In the genomic region with DNA sequence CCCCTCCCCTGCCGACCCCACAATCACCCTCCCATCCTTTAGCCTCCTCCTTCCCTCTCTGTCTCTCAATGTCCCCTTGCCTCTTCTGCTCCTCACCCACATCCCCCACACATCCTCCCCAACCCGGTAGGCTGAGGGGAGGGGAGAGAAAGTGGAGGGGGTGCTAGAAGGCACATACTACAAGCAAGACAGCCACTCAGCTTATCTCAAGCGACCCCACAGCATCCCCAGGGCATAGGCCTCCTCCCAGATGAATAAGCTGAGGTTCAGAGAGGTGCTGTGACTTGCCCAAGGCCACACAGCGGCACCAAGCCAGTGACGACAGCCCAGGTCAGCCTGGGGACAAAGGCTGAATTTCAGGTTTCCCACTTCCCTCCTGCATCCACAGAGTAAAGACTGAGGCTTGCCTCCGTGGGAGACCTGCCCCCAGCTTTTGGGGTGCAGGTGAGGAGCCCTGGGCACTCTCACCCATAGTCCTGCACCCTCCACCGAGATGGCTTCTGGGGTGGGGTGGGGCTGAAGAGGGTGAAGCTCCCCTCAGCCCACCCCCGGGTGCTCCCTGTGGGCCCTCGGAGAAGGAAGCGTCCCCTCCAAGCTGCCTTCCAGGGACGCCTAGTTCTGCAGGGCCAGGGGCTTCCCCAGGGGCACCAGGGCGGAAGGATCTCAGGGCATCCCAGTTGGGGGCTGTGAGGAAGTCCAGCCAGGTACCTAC, we compare ENCODE assay signal across 8 cellular contexts. TPM values are rescaled to one million over a fixed set of nuclear protein-coding genes. Genes with fewer than 3 reads are reported as not detected.
DNase-seq lines count a peak whose midpoint lies in the region; ATAC-seq and TF ChIP-seq lines count a peak whose summit lies in the region.

No MANE protein-coding gene starts in this region.

- H3K27ac Mint-ChIP-seq in activated CD4-positive, alpha-beta memory T cell treated with anti-CD3 and anti-CD28 coated beads for 36 hours: peak overlapping the region; percentile 99

- intact Hi-C loops in activated CD4-positive, alpha-beta memory T cell treated with anti-CD3 and anti-CD28 coated beads for 36 hours (cut with micrococcal nuclease): loop anchor here (1.0 to 10.0 kb wide), 4 partner anchors 45 to 889 kb away; a partner anchor contains a TSS
- intact Hi-C loops in left lung (cut with DNase I): no loop called here

- CTCF ChIA-PET in activated CD4-positive, alpha-beta memory T cell treated with anti-CD3 and anti-CD28 coated beads for 36 hours (lab: Charles Lee): interaction anchor here (0.7 to 12.0 kb wide), 14 partner anchors 12 to 363 kb away, joined by 3 to 193 read pairs (median 4); no protein-coding TSS in a partner anchor

- no peak for DNase-seq in BE2C
- DNase-seq in GM23248: no peak
- DNase-seq in activated CD4-positive, alpha-beta memory T cell treated with anti-CD3 and anti-CD28 coated beads for 36 hours: peak; percentile 39
- DNase-seq in left lung: peak; percentile 33 to 82
- DNase-seq in substantia nigra (lab: John Stamatoyannopoulos, UW): no peak
- no peak for DNase-seq in NCI-H1048 (lab: John Stamatoyannopoulos, UW)
- DNase-seq in LoVo (ENCODE audit: low spot score): no peak
- no peak for DNase-seq in NCI-H1930 (lab: John Stamatoyannopoulos, UW)

- peak overlapping the region; percentile 53 for H3K4me3 ChIP-seq in BE2C (ENCODE audit: low read depth, low read length)
- peak overlapping the region; percentile 73 for H3K4me3 ChIP-seq in GM23248
- H3K4me3 ChIP-seq in left lung: peak overlapping the region; percentile 24 to 67

- H3K36me3 Mint-ChIP-seq in activated CD4-positive, alpha-beta memory T cell treated with anti-CD3 and anti-CD28 coated beads for 36 hours: peaks cover 51% of the 10 kb centered on the region

- peak overlapping the region; percentile 63 for H3K9ac ChIP-seq in GM23248

- POLR2A ChIA-PET in activated CD4-positive, alpha-beta memory T cell treated with anti-CD3 and anti-CD28 coated beads for 36 hours (lab: Charles Lee): interaction anchor here (0.6 to 8.3 kb wide), 16 partner anchors 12 to 382 kb away, joined by 3 to 191 read pairs (median 4); a partner anchor contains a TSS

- in situ Hi-C loops in GM23248 (cut with MboI): no loop called here

- H3K4me1 ChIP-seq in BE2C (no peaks in the 10 kb centered on the region; the same call in 1 of the 2 replicates), GM23248 (ENCODE audit: insufficient read depth) (peaks cover 11% of the 10 kb centered on the region), left lung (peaks cover 0 to 73% of the 10 kb centered on the region in 2 donors)

- TF ChIP-seq CTCF in BE2C (IDR thresholded peaks at IDR 0.05; ENCODE audit: low read depth, low read length): no peak
- no peak for TF ChIP-seq CTCF in left lung (IDR thresholded peaks at IDR 0.05)

- H3K27ac ChIP-seq in GM23248 (no peak overlapping the region), left lung (peak overlapping the region; percentile 70 to 95), substantia nigra (ENCODE audit: low read depth, low read length, poor library complexity, severe bottlenecking) (no peak overlapping the region)

- H3K4me2 ChIP-seq in GM23248 (ENCODE audit: unreplicated experiment): peak overlapping the region; percentile 86

- H3K9me3 Mint-ChIP-seq in activated CD4-positive, alpha-beta memory T cell treated with anti-CD3 and anti-CD28 coated beads for 36 hours: no peaks in the 10 kb centered on the region

- H3K36me3 ChIP-seq in BE2C: no peaks in the 10 kb centered on the region
- no peaks in the 10 kb centered on the region for H3K36me3 ChIP-seq in GM23248 (ENCODE audit: low read depth)
- peaks cover 0 to 11% of the 10 kb centered on the region in 2 donors for H3K36me3 ChIP-seq in left lung

- peak overlapping the region; percentile 80 for H2AFZ ChIP-seq in GM23248

- no peaks in the 10 kb centered on the region for H3K9me2 ChIP-seq in GM23248 (ENCODE audit: insufficient read depth)

- no peaks in the 10 kb centered on the region for H3F3A ChIP-seq in GM23248 (ENCODE audit: insufficient read depth)

- H3K27me3 ChIP-seq in BE2C (no peaks in the 10 kb centered on the region), GM23248 (replicated peaks; ENCODE audit: insufficient read depth) (no peaks in the 10 kb centered on the region), left lung (peaks cover 0 to 67% of the 10 kb centered on the region in 2 donors)

- WGBS in GM23248 (ENCODE audit: low coverage in 1 of 2, low lambda C conversion rate in 2 of 2, missing lambda C conversion rate in 2 of 2), 2 experiments: 42 to 49% methylated on average over 11 to 12 of the region's 12 CpGs

- no peaks in the 10 kb centered on the region for H3K79me2 ChIP-seq in GM23248 (ENCODE audit: insufficient read depth)

- H3K4me1 Mint-ChIP-seq in activated CD4-positive, alpha-beta memory T cell treated with anti-CD3 and anti-CD28 coated beads for 36 hours (ENCODE audit: low read depth): peaks cover 49% of the 10 kb centered on the region

- H3K4me3 Mint-ChIP-seq in activated CD4-positive, alpha-beta memory T cell treated with anti-CD3 and anti-CD28 coated beads for 36 hours: peak overlapping the region; percentile 99

- H3K27me3 Mint-ChIP-seq in activated CD4-positive, alpha-beta memory T cell treated with anti-CD3 and anti-CD28 coated beads for 36 hours: no peaks in the 10 kb centered on the region

- no peak for ATAC-seq in left lung

- no peaks in the 10 kb centered on the region for H4K20me1 ChIP-seq in GM23248 (ENCODE audit: insufficient read depth)

- no peaks in the 10 kb centered on the region for H3K9me3 ChIP-seq in BE2C
- no peaks in the 10 kb centered on the region for H3K9me3 ChIP-seq in GM23248 (ENCODE audit: low read depth)
- H3K9me3 ChIP-seq in left lung: no peaks in the 10 kb centered on the region

RNA-seq across cellular contexts. Expression of a gene that starts 0.5 kb away (rescaled TPM):
- polyA plus RNA-seq in BE2C (2012; ENCODE audit: insufficient read depth, insufficient read length, low read depth): 9.8 TPM
- total RNA-seq in GM23248 (2014; rRNA removed; shearing (Covaris generic)): 32.8 and 35.1 TPM in 2 replicates
- polyA plus RNA-seq in GM23248 (2016; fragmentation: Nextera tagmentation; extraction: Ambion mirVana): 34.9 and 36.3 TPM in 2 replicates
- total RNA-seq in activated CD4-positive, alpha-beta memory T cell treated with anti-CD3 and anti-CD28 coated beads for 36 hours: 100 to 1,000 TPM; 714 to 727 TPM
- 10 to 100 TPM; 40.9 to 77.2 TPM for total RNA-seq in left lung

RNA-seq across cellular contexts. Expression of a gene that starts 31.3 kb away (rescaled TPM):
- 1.7 TPM for polyA plus RNA-seq in BE2C (2012; ENCODE audit: insufficient read depth, insufficient read length, low read depth)
- total RNA-seq in GM23248 (2014; rRNA removed; shearing (Covaris generic)): not detected in 2 replicates
- polyA plus RNA-seq in GM23248 (2016; fragmentation: Nextera tagmentation; extraction: Ambion mirVana): not detected in 2 replicates
- 1 to 10 TPM; 8.5 to 9.3 TPM for total RNA-seq in activated CD4-positive, alpha-beta memory T cell treated with anti-CD3 and anti-CD28 coated beads for 36 hours
- total RNA-seq in left lung: under 1 TPM in 1 of 2 donors, not detected in 1; 0.26 TPM

RNA-seq across cellular contexts. Expression of a gene that starts 38.8 kb away (rescaled TPM):
- polyA plus RNA-seq in BE2C (2012; ENCODE audit: insufficient read depth, insufficient read length, low read depth): 0.99 TPM
- not detected in 2 replicates for total RNA-seq in GM23248 (2014; rRNA removed; shearing (Covaris generic))
- polyA plus RNA-seq in GM23248 (2016; fragmentation: Nextera tagmentation; extraction: Ambion mirVana): not detected in 2 replicates
- total RNA-seq in activated CD4-positive, alpha-beta memory T cell treated with anti-CD3 and anti-CD28 coated beads for 36 hours: 10 to 100 TPM; 58.7 to 60.5 TPM
- 10 to 100 TPM; 16.2 to 63.4 TPM for total RNA-seq in left lung

RNA-seq across cellular contexts. Expression of a gene that starts 55.5 kb away (rescaled TPM):
- polyA plus RNA-seq in BE2C (2012; ENCODE audit: insufficient read depth, insufficient read length, low read depth): 9.3 TPM
- total RNA-seq in GM23248 (2014; rRNA removed; shearing (Covaris generic)): 3.4 and 4.0 TPM in 2 replicates
- 8.9 and 9.8 TPM in 2 replicates for polyA plus RNA-seq in GM23248 (2016; fragmentation: Nextera tagmentation; extraction: Ambion mirVana)
- 10 to 100 TPM; 11.1 to 13.0 TPM for total RNA-seq in activated CD4-positive, alpha-beta memory T cell treated with anti-CD3 and anti-CD28 coated beads for 36 hours
- 10 to 100 TPM in 1 of 2 donors, 1 to 10 TPM in 1; 7.2 to 16.0 TPM for total RNA-seq in left lung

Comparison
In these comparisons a context has a peak if more than half of its experiments do, and no peak if none do; other contexts are left out.
1. DNase-seq: peak in activated CD4-positive, alpha-beta memory T cell treated with anti-CD3 and anti-CD28 coated beads for 36 hours (single experiment) and left lung (2 of 2); none in BE2C (single experiment), GM23248 (single experiment), substantia nigra (0 of 49), NCI-H1048 (single experiment), LoVo (single experiment) and NCI-H1930 (0 of 2).
2. H3K27ac ChIP-seq: peak in left lung (2 of 2); none in GM23248 (single experiment) and substantia nigra (single experiment).
3. RNA of a gene that starts 0.5 kb away (total RNA-seq): 714 to 727 TPM in activated CD4-positive, alpha-beta memory T cell treated with anti-CD3 and anti-CD28 coated beads for 36 hours; 40.9 to 77.2 TPM in left lung and 32.8 to 35.1 TPM in GM23248; every median in the first group is over 4 times any median in the second.
4. RNA of a gene that starts 38.8 kb away (total RNA-seq): 16.2 to 63.4 TPM in left lung and 58.7 to 60.5 TPM in activated CD4-positive, alpha-beta memory T cell treated with anti-CD3 and anti-CD28 coated beads for 36 hours; not detected in GM23248; every median in the first group is over 10 times any median in the second.
5. Peak in every context shown above with its lines, with median percentiles within 50 percentile points of each other: H3K4me3 ChIP-seq.